Comparison of ENCODE assay signal across 8 cellular contexts in genomic region chr2:171703574-171704347, GRCh38. TPM values are rescaled to one million over a fixed set of nuclear protein-coding genes. Genes with fewer than 3 reads are reported as not detected.
DNase-seq lines count a peak whose midpoint lies in the region; FAIRE-seq and TF ChIP-seq lines count a peak whose summit lies in the region.
"Had no signal": no experiment of that assay in that cellular context is flagged by ENCODE, and none has a peak within 500 bp of the region (broad histone marks: within the 10 kb centered on the region; RNA-seq: fewer than 3 reads in every experiment).

No MANE protein-coding gene starts in this region.

- peak; percentile 89 for FAIRE-seq in TTC549 (lab: Jason Lieb, UNC)

- DNase-seq in Daoy (ENCODE audit: low read depth), result peak; percentile 9
- peak; percentile 34 for DNase-seq in Jurkat, Clone E6-1 (ENCODE audit: low read depth, low spot score)
- DNase-seq in hepatocyte (ENCODE audit: low spot score), result peak; percentile 28
- DNase-seq in transverse colon, result no peak
- no peak for DNase-seq in cerebellar nuclear complex (lab: John Stamatoyannopoulos, UW)
- DNase-seq in HK-2 (ENCODE audit: unreplicated experiment), result no peak

- no peaks in the 10 kb centered on the region for H3K4me1 ChIP-seq in hepatocyte (ENCODE audit: insufficient read depth)
- H3K4me1 ChIP-seq in transverse colon, result peaks cover 0 to 17% (median 3%) of the 10 kb centered on the region in 4 donors

- TF ChIP-seq CTCF in hepatocyte (IDR thresholded peaks at IDR 0.05; ENCODE audit: poor library complexity) (peak; percentile 54), transverse colon (IDR thresholded peaks at IDR 0.05) (peak; percentile 24 to 32 (median 31))

- H3K4me3 ChIP-seq in Jurkat, Clone E6-1 (ENCODE audit: low read length), result no peak overlapping the region
- H3K4me3 ChIP-seq in hepatocyte (no peak overlapping the region), transverse colon (no peak overlapping the region)
- H3K4me3 ChIP-seq: skin epidermis had no signal

- peaks cover 46% of the 10 kb centered on the region for H3K79me2 ChIP-seq in hepatocyte

- WGBS in hepatocyte (ENCODE audit: low lambda C conversion rate, missing lambda C conversion rate), result 71% methylated on average over 4 of the region's 4 CpGs
- 53 to 63% methylated on average over 4 of the region's 4 CpGs for WGBS in transverse colon (ENCODE audit: low coverage in 1 of 2), 2 donors

- H3K9me2 ChIP-seq in hepatocyte (replicated peaks; ENCODE audit: insufficient read depth), result no peaks in the 10 kb centered on the region

- TF ChIP-seq POLR2A in transverse colon (IDR thresholded peaks at IDR 0.05), result no peak

- no peak overlapping the region for H3K27ac ChIP-seq in hepatocyte
- H3K27ac ChIP-seq in transverse colon, result peak overlapping the region in 1 of 4 donors; percentile 13
- H3K27ac ChIP-seq: skin epidermis had no signal

- TF ChIP-seq EP300 in transverse colon (IDR thresholded peaks at IDR 0.05; ENCODE audit: low read depth), result no peak

- intact Hi-C loops in transverse colon (cut with DNase I; ENCODE audit: low total_unique reads), result loop anchor here (10.0 kb wide), 1 partner anchor 401 kb away; the partner anchor contains the start of gene DLX2

- H3K9me3 ChIP-seq in hepatocyte (ENCODE audit: low read depth), result no peaks in the 10 kb centered on the region
- no peaks in the 10 kb centered on the region for H3K9me3 ChIP-seq in transverse colon

- H3K36me3 ChIP-seq in hepatocyte (replicated peaks; ENCODE audit: insufficient read depth, low read depth), result no peaks in the 10 kb centered on the region
- H3K36me3 ChIP-seq in transverse colon, result peaks cover 0 to 4% (median 2%) of the 10 kb centered on the region in 4 donors

- H4K20me1 ChIP-seq in hepatocyte (ENCODE audit: insufficient read depth, poor library complexity, severe bottlenecking), result peaks cover 27% of the 10 kb centered on the region

- no peaks in the 10 kb centered on the region for H3K27me3 ChIP-seq in hepatocyte
- H3K27me3 ChIP-seq in transverse colon, result no peaks in the 10 kb centered on the region

- no peak overlapping the region for H2AFZ ChIP-seq in hepatocyte

- in situ Hi-C loops in transverse colon (cut with MboI; ENCODE audit: low pct_ligation_motif_present in 1 of 4, low pct_unique_long_range_greater_than_20kb in 1 of 4, low sequenced_read_pairs in 3 of 4), result loop anchor here in 3 of 4 donors (10.0 to 25.0 kb wide), 3 partner anchors 401 to 784 kb away; partner anchors contain the start of gene DLX2 (in 2 of the 3)

- H3K4me2 ChIP-seq in hepatocyte, result no peak overlapping the region

RNA-seq across cellular contexts. Expression of gene DYNC1I2, which starts 16.5 kb away (rescaled TPM):
- total RNA-seq in Daoy (2014; rRNA removed; shearing (Covaris generic)), result 101 and 146 TPM in 2 replicates
- 97.4 TPM for polyA plus RNA-seq in Jurkat, Clone E6-1 (2012; ENCODE audit: insufficient read depth, insufficient read length)
- total RNA-seq in hepatocyte, result 116 and 122 TPM in 2 replicates
- 51.3 and 54.3 TPM in 2 replicates for polyA plus RNA-seq in hepatocyte
- total RNA-seq in transverse colon, result 100 to 1,000 TPM in 2 of 4 donors, 10 to 100 TPM in 2; 47.5 to 146 (median 101) TPM

Comparison
In these comparisons a context has a peak if more than half of its experiments do, and no peak if none do; other contexts are left out.
1. DNase-seq: peak in Daoy (single experiment), Jurkat, Clone E6-1 (single experiment) and hepatocyte (single experiment); none in transverse colon (single experiment), cerebellar nuclear complex (0 of 2) and HK-2 (single experiment).